8 cellular contexts compared by ENCODE assay signal in genomic region chr10:5684318-5684970, GRCh38. TPM values are rescaled to one million over a fixed set of nuclear protein-coding genes. Genes with fewer than 3 reads are reported as not detected.
DNase-seq lines count a peak whose midpoint lies in the region; ATAC-seq and TF ChIP-seq lines count a peak whose summit lies in the region.

A gene with protein sequence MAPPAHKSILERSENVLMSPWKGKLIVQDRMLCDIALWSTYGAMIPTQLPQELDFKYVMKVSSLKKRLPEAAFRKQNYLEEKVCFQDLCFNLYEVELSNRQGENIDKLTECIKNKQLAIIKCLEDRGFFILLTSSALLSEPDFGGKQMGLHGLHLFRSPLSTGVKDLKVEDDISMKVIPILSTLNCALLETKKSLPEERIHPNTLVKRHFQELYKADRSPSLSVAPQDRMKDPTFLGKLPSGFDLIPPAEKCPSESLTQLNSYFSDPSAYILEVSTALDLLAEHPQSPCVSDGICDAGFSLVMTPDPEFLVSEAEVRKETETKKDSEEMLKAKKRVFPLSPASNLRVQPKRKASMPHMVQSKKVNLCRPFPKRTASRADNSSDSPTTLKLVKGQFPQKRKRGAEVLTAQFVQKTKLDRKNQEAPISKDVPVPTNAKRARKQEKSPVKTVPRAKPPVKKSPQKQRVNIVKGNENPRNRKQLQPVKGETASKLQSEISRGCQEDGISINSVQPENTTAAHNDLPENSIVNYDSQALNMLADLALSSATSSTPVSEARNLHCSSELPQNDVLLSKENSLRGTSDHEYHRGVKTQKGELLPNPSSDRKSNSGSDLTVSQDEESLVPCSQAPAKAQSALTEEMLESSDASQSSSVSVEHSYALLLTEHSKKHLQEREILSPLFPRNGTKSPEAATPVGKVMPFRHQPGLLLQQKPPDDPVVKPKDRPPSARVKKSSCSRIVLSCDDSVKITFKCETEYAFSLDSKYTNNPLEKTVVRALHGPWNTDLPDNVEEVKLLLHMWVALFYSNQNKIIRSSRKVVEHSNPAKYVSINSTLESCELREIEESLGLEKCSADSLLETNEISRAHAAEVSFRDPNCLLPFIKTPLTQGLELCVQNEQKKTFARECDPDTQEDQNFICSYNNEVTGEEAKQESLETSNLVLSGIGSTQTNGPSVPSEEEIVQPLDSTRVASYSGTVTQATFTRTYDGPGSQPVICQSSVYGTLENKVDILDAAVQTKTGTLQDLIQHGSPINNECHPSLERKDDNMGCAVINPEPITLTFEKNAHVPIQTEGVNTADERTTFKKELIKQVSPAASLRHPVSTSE (N-terminal part only) (plus strand): TSS chr10:5684838. CDS start chr10:5720643, 35,805 bp downstream.

- H4K20me1 ChIP-seq in KMS-11 (ENCODE audit: insufficient read depth), result peaks cover 36% of the 10 kb centered on the region

- 1% methylated on average over 47 to 54 of the region's 54 CpGs for WGBS in esophagus, 2 donors

- H3K9me3 ChIP-seq in Peyer's patch (no peaks in the 10 kb centered on the region), esophagus (ENCODE audit: control insufficient read depth in 2 of 2, insufficient read depth in 1 of 2, low read depth in 1 of 2, low read length in 1 of 2) (no peaks in the 10 kb centered on the region), mucosa of stomach (ENCODE audit: control insufficient read depth, low read length) (no peaks in the 10 kb centered on the region)

- H3K27me3 ChIP-seq in KMS-11 (ENCODE audit: insufficient read depth, low read depth) (no peaks in the 10 kb centered on the region), Peyer's patch (no peaks in the 10 kb centered on the region), esophagus (ENCODE audit: control insufficient read depth in 1 of 2, insufficient read depth in 2 of 2, low read length in 2 of 2) (no peaks in the 10 kb centered on the region), mucosa of stomach (ENCODE audit: control insufficient read depth, insufficient read depth, low read length) (no peaks in the 10 kb centered on the region)

- no peak for TF ChIP-seq CTCF in KMS-11 (conservative IDR thresholded peaks at IDR 0.05; ENCODE audit: low read depth, low read length)
- TF ChIP-seq CTCF in Peyer's patch (IDR thresholded peaks at IDR 0.05), result no peak

- peaks cover 46% of the 10 kb centered on the region for H3K79me2 ChIP-seq in KMS-11 (ENCODE audit: insufficient read depth, low read depth)

- peak within 1 kb of the TSS; percentile 85 for H2AFZ ChIP-seq in KMS-11 (ENCODE audit: low read depth)

- no peak within 1 kb of the TSS for H3K4me3 ChIP-seq in KMS-11 (IDR thresholded peaks at IDR 0.05; ENCODE audit: insufficient read depth, low read depth, low read length)
- H3K4me3 ChIP-seq in Peyer's patch, result peak within 1 kb of the TSS; percentile 72 to 96 (median 89)
- peak within 1 kb of the TSS; percentile 67 to 98 for H3K4me3 ChIP-seq in esophagus (ENCODE audit: low read depth in 1 of 2, low read length in 2 of 2)
- H3K4me3 ChIP-seq in mucosa of stomach (ENCODE audit: low read length), result peak within 1 kb of the TSS; percentile 72

- H3K9ac ChIP-seq in KMS-11 (peak within 1 kb of the TSS; percentile 95), mucosa of stomach (ENCODE audit: low read length) (peak within 1 kb of the TSS; percentile 49)

- peak; percentile 65 for ATAC-seq in GM21723 (IDR thresholded peaks at IDR 0.05; ENCODE audit: unreplicated experiment)

- H3K4me1 ChIP-seq in KMS-11 (ENCODE audit: low read depth, poor library complexity, severe bottlenecking) (peaks cover 27% of the 10 kb centered on the region), Peyer's patch (peaks cover 0 to 18% (median 2%) of the 10 kb centered on the region in 4 donors), esophagus (ENCODE audit: control insufficient read depth in 2 of 2, insufficient read depth in 2 of 2, low read length in 1 of 2) (peaks cover 0 to 3% of the 10 kb centered on the region in 2 donors), mucosa of stomach (ENCODE audit: control insufficient read depth, insufficient read depth, low read length) (no peaks in the 10 kb centered on the region)

- DNase-seq in DMS53 (lab: John Stamatoyannopoulos, UW) (peak; percentile 100), Peyer's patch (peak; percentile 94 to 99 (median 99))
- peak; percentile 98 for DNase-seq in activated T-cell treated with anti-CD3 and anti-CD28 coated beads, Interleukin-2, amount 50 U/mL, for 48 hours
- DNase-seq in stimulated activated CD8-positive, alpha-beta memory T cell treated with anti-CD3 and anti-CD28 coated beads, Interleukin-7, amount 100 ng/mL, for 1 hour (ENCODE audit: low read depth in 2 of 2), result peak; percentile 93

- H3K36me3 ChIP-seq in KMS-11 (ENCODE audit: insufficient read depth) (0 out of 2 replicates have a peak, but pooled peaks cover 3% of the 10 kb centered on the region), Peyer's patch (no peaks in the 10 kb centered on the region), esophagus (ENCODE audit: control insufficient read depth in 2 of 2, insufficient read depth in 2 of 2, low read length in 1 of 2) (no peaks in the 10 kb centered on the region), mucosa of stomach (ENCODE audit: control insufficient read depth, insufficient read depth, low read length) (no peaks in the 10 kb centered on the region)

- TF ChIP-seq POLR2A in Peyer's patch (IDR thresholded peaks at IDR 0.05), result peak; percentile 34 to 60

- H3K27ac ChIP-seq in KMS-11 (peak within 1 kb of the TSS; percentile 92), Peyer's patch (peak within 1 kb of the TSS; percentile 90 to 95 (median 93)), esophagus (ENCODE audit: low read depth in 2 of 2, low read length in 1 of 2) (peak within 1 kb of the TSS; percentile 74 to 89)

- peak within 1 kb of the TSS; percentile 91 for H3K4me2 ChIP-seq in KMS-11

RNA-seq across cellular contexts. Expression of the gene that starts here (rescaled TPM):
- 100 to 1,000 TPM in 1 of 4 donors, 10 to 100 TPM in 3; 52.8 to 160 (median 80.7) TPM for total RNA-seq in Peyer's patch
- polyA plus RNA-seq in esophagus, result 10 to 100 TPM in 1 of 2 donors, 1 to 10 TPM in 1; 8.1 to 11.1 TPM
